18 cellular contexts compared by ENCODE assay signal in genomic region chr10:78550716-78551115, GRCh38.
"Had no signal": no experiment of that assay in that cellular context is flagged by ENCODE, and none has a peak within 500 bp of the region (broad histone marks: within the 10 kb centered on the region; RNA-seq: fewer than 3 reads in every experiment).

No MANE protein-coding gene starts in this region.

- H3K4me1 Mint-ChIP-seq: activated naive CD4-positive, alpha-beta T cell treated with anti-CD3 and anti-CD28 coated beads, Interleukin-2, amount 50 U/mL, for 24 hours had no signal

- H3K9me3 ChIP-seq: left lung, tibial artery had no signal

- H3K27ac ChIP-seq: left lung had no signal

- H3K27me3 ChIP-seq: hepatocyte, left lung, tibial artery had no signal

- H3K4me1 ChIP-seq: left lung had no signal

- H3K4me3 Mint-ChIP-seq: activated naive CD4-positive, alpha-beta T cell treated with anti-CD3 and anti-CD28 coated beads, Interleukin-2, amount 50 U/mL, for 24 hours; dendritic cell treated with granulocyte-macrophage colony-stimulating factor and Interleukin-4, amounts not matched to agents 40 ng/mL and 50 ng/mL, for 4 days; mesothelial cell of epicardium; natural killer cell treated with Interleukin-12 subunit alpha and Interleukin-12 subunit beta and Interleukin-15 and Interleukin-18, amount 100 ng/mL, for 72 hours; T-helper 1 cell treated with Interleukin-12 subunit alpha and Interleukin-12 subunit beta and Interleukin-4 antibody, amounts not matched to agents 30 μg/mL and 1 μg/mL, for 36 hours had no signal

- H3K27ac Mint-ChIP-seq: activated naive CD4-positive, alpha-beta T cell treated with anti-CD3 and anti-CD28 coated beads, Interleukin-2, amount 50 U/mL, for 24 hours; dendritic cell treated with granulocyte-macrophage colony-stimulating factor and Interleukin-4, amounts not matched to agents 40 ng/mL and 50 ng/mL, for 4 days; natural killer cell treated with Interleukin-12 subunit alpha and Interleukin-12 subunit beta and Interleukin-15 and Interleukin-18, amount 100 ng/mL, for 72 hours; T-helper 1 cell treated with Interleukin-12 subunit alpha and Interleukin-12 subunit beta and Interleukin-4 antibody, amounts not matched to agents 30 μg/mL and 1 μg/mL, for 36 hours had no signal

- H3K27me3 Mint-ChIP-seq: activated naive CD4-positive, alpha-beta T cell treated with anti-CD3 and anti-CD28 coated beads, Interleukin-2, amount 50 U/mL, for 24 hours had no signal

- H3K9me3 Mint-ChIP-seq: activated naive CD4-positive, alpha-beta T cell treated with anti-CD3 and anti-CD28 coated beads, Interleukin-2, amount 50 U/mL, for 24 hours; mesothelial cell of epicardium; natural killer cell treated with Interleukin-12 subunit alpha and Interleukin-12 subunit beta and Interleukin-15 and Interleukin-18, amount 100 ng/mL, for 72 hours; T-helper 1 cell treated with Interleukin-12 subunit alpha and Interleukin-12 subunit beta and Interleukin-4 antibody, amounts not matched to agents 30 μg/mL and 1 μg/mL, for 36 hours had no signal

- DNase-seq: activated CD4-positive, alpha-beta T cell treated with anti-CD3 and anti-CD28 coated beads, Interleukin-2, amount 50 U/mL, for 1 hour; activated CD4-positive, CD25-positive, alpha-beta regulatory T cell treated with anti-CD3 and anti-CD28 coated beads, Interleukin-2, amount 50 U/mL, for 72 hours; activated gamma-delta T cell; cerebellar nuclear complex; effector memory CD4-positive, alpha-beta T cell; kidney; left lung; occipital lobe; posterior cingulate gyrus; retina; substantia nigra; tibial artery had no signal

- H3K36me3 Mint-ChIP-seq: activated naive CD4-positive, alpha-beta T cell treated with anti-CD3 and anti-CD28 coated beads, Interleukin-2, amount 50 U/mL, for 24 hours; mesothelial cell of epicardium; natural killer cell treated with Interleukin-12 subunit alpha and Interleukin-12 subunit beta and Interleukin-15 and Interleukin-18, amount 100 ng/mL, for 72 hours had no signal

- H3K4me2 ChIP-seq: hepatocyte had no signal

- H3K4me3 ChIP-seq: hepatocyte, left lung, tibial artery had no signal

- ATAC-seq: left lung; natural killer cell treated with Interleukin-12 subunit alpha and Interleukin-12 subunit beta and Interleukin-15 and Interleukin-18, amount 100 ng/mL, for 72 hours had no signal

- H3K36me3 ChIP-seq: left lung, tibial artery had no signal
